Comparison of ENCODE assay signal across 9 cellular contexts in the genomic region with DNA sequence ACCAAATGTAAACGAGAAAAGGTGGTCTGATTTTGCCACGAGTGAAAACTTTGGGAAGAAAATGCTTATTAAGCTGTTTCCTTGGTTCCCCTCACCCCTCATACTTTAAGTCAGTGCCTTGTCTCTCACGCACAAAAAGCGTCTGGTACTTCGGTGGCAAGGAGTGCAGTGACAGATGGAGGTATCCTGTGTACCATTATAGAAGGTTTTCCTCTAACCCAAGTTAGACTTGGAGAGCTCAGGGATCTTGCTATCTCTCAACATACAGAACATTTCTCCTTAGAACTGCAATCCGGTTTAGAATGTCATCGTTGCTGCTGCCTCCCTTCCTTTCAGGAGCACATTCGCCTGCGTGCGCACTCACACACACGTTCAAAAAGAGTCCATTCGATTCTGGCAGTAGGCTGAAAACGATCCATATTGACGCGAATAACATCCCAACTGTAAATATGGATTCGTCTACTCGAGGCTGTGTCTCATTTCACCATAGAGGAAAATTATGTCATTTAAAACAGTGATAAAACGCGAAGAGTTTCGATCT. TPM values are rescaled to one million over a fixed set of nuclear protein-coding genes. Genes with fewer than 3 reads are reported as not detected.
A peak's percentile ranks its signal among the peaks of the same experiment; 100 is the strongest.
DNase-seq lines count a peak whose midpoint lies in the region; ATAC-seq and TF ChIP-seq lines count a peak whose summit lies in the region.
"Had no signal": no experiment of that assay in that cellular context is flagged by ENCODE, and none has a peak within 500 bp of the region (broad histone marks: within the 10 kb centered on the region; RNA-seq: fewer than 3 reads in every experiment).

No MANE protein-coding gene starts in this region.

- TF ChIP-seq CTCF in RWPE1 (conservative IDR thresholded peaks at IDR 0.05; ENCODE audit: low read depth) = no peak
- TF ChIP-seq CTCF in progenitor cell of endocrine pancreas (IDR thresholded peaks at IDR 0.05; ENCODE audit: unreplicated experiment) = no peak

- H3K36me3 ChIP-seq in esophagus (ENCODE audit: control insufficient read depth in 2 of 2, insufficient read depth in 2 of 2, low read length in 1 of 2) = no peaks in the 10 kb centered on the region

- ATAC-seq in GM21528 (IDR thresholded peaks at IDR 0.05; ENCODE audit: low FRiP score, unreplicated experiment) = no peak

- CTCF ChIA-PET in RWPE1 (lab: Yijun Ruan, JAX) = no interaction called here

- peaks cover 9% of the 10 kb centered on the region for H3K36me3 Mint-ChIP-seq in progenitor cell of endocrine pancreas (ENCODE audit: insufficient read depth)

- POLR2A ChIA-PET in RWPE1 (lab: Yijun Ruan, JAX; ENCODE audit: low non-redundant PET) = no interaction called here

- WGBS in esophagus, 2 donors = 1 to 2% methylated on average over 20 of the region's 20 CpGs

- peaks cover 15% of the 10 kb centered on the region for H3K4me1 Mint-ChIP-seq in progenitor cell of endocrine pancreas (ENCODE audit: low read depth)

- no peak overlapping the region for H3K27ac Mint-ChIP-seq in progenitor cell of endocrine pancreas
- H3K27ac Mint-ChIP-seq: IgD-negative memory B cell had no signal

- peak overlapping the region; percentile 82 to 92 for H3K4me3 ChIP-seq in esophagus (ENCODE audit: low read depth in 1 of 2, low read length in 2 of 2)

- peaks cover 19% of the 10 kb centered on the region for H3K27me3 Mint-ChIP-seq in progenitor cell of endocrine pancreas

- peaks cover 0 to 2% of the 10 kb centered on the region in 2 donors for H3K4me1 ChIP-seq in esophagus (ENCODE audit: control insufficient read depth in 2 of 2, insufficient read depth in 2 of 2, low read length in 1 of 2)

- DNase-seq in COR-L47 (lab: John Stamatoyannopoulos, UW) (peak; percentile 7), HuH-7 (ENCODE audit: low spot score) (peak; percentile 42), RWPE1 (ENCODE audit: low spot score) (peak; percentile 18), myocyte (ENCODE audit: low read depth) (peak; percentile 54), SIG-M5 (lab: John Stamatoyannopoulos, UW) (no peak), progenitor cell of endocrine pancreas (ENCODE audit: low spot score, unreplicated experiment) (no peak)

- H3K9me3 ChIP-seq in esophagus (ENCODE audit: control insufficient read depth in 2 of 2, insufficient read depth in 1 of 2, low read depth in 1 of 2, low read length in 1 of 2) = no peaks in the 10 kb centered on the region

- H3K4me3 Mint-ChIP-seq in progenitor cell of endocrine pancreas (ENCODE audit: low read depth) = no peak overlapping the region
- H3K4me3 Mint-ChIP-seq: IgD-negative memory B cell had no signal

- H3K27ac ChIP-seq in RWPE1 (no peak overlapping the region), esophagus (ENCODE audit: low read depth in 2 of 2, low read length in 1 of 2) (peak overlapping the region; percentile 89 to 95)

- no peaks in the 10 kb centered on the region for H3K27me3 ChIP-seq in esophagus (ENCODE audit: control insufficient read depth in 1 of 2, insufficient read depth in 2 of 2, low read length in 2 of 2)

- no peaks in the 10 kb centered on the region for H3K9me3 Mint-ChIP-seq in progenitor cell of endocrine pancreas (ENCODE audit: low read depth)
- H3K9me3 Mint-ChIP-seq: IgD-negative memory B cell had no signal

RNA-seq across cellular contexts. Expression of gene MARCKS, which starts 1.1 kb away (rescaled TPM):
- 10 to 100 TPM; 27.9 to 33.0 TPM for polyA plus RNA-seq in esophagus
- total RNA-seq in myocyte = 89.0 and 103 TPM in 2 replicates
- polyA plus RNA-seq in myocyte (2012) = 108 TPM
- 153 and 158 TPM in 2 replicates for total RNA-seq in progenitor cell of endocrine pancreas

Comparison
In these comparisons a context has a peak if more than half of its experiments do, and no peak if none do; other contexts are left out.
1. DNase-seq: peak in COR-L47 (single experiment), HuH-7 (single experiment), RWPE1 (single experiment) and myocyte (single experiment); none in SIG-M5 (single experiment) and progenitor cell of endocrine pancreas (single experiment).